Comparison of ENCODE assay signal across 28 cellular contexts in genomic region chr4:74838746-74839370, GRCh38. TPM values are rescaled to one million over a fixed set of nuclear protein-coding genes. Genes with fewer than 3 reads are reported as not detected.
A peak's percentile ranks its signal among the peaks of the same experiment; 100 is the strongest.
DNase-seq lines count a peak whose midpoint lies in the region; ATAC-seq and TF ChIP-seq lines count a peak whose summit lies in the region.
"Had no signal": no experiment of that assay in that cellular context is flagged by ENCODE, and none has a peak within 500 bp of the region (broad histone marks: within the 10 kb centered on the region; RNA-seq: fewer than 3 reads in every experiment).

No MANE protein-coding gene starts in this region.

- H3K27me3 ChIP-seq in foreskin keratinocyte: no peaks in the 10 kb centered on the region
- H3K27me3 ChIP-seq: BLaER1, gastrocnemius medialis, spleen, uterus had no signal

- no peak for TF ChIP-seq CTCF in HFFc6 (IDR thresholded peaks at IDR 0.05)
- no peak for TF ChIP-seq CTCF in astrocyte of the spinal cord (IDR thresholded peaks at IDR 0.05; ENCODE audit: low read depth, low read length)
- no peak for TF ChIP-seq CTCF in foreskin keratinocyte (conservative IDR thresholded peaks at IDR 0.05)
- TF ChIP-seq CTCF in mucosa of descending colon (IDR thresholded peaks at IDR 0.05): no peak

- in situ Hi-C loops in astrocyte of the spinal cord (cut with HindIII; ENCODE audit: low sequenced_read_pairs): no loop called here

- intact Hi-C loops in mucosa of descending colon (cut with DNase I, micrococcal nuclease): no loop called here

- H3K4me3 ChIP-seq in astrocyte of the spinal cord (ENCODE audit: low read depth, low read length) (no peak overlapping the region), mucosa of descending colon (no peak overlapping the region)
- H3K4me3 ChIP-seq: BLaER1, gastrocnemius medialis, spleen, uterus had no signal

- no peaks in the 10 kb centered on the region for H3K36me3 ChIP-seq in mucosa of descending colon (ENCODE audit: low read depth)
- H3K36me3 ChIP-seq: BLaER1, gastrocnemius medialis, spleen, uterus had no signal

- peaks cover 5% of the 10 kb centered on the region for H3K4me1 ChIP-seq in foreskin keratinocyte
- no peaks in the 10 kb centered on the region for H3K4me1 ChIP-seq in mucosa of descending colon (ENCODE audit: low read depth)
- H3K4me1 ChIP-seq: BLaER1, gastrocnemius medialis, spleen, uterus had no signal

- H3K27ac Mint-ChIP-seq in HFFc6: no peak overlapping the region
- H3K27ac Mint-ChIP-seq: effector memory CD8-positive, alpha-beta T cell; mesothelial cell of epicardium; progenitor cell of endocrine pancreas had no signal

- no peaks in the 10 kb centered on the region for H3K4me1 Mint-ChIP-seq in HFFc6 (ENCODE audit: low read depth)
- H3K4me1 Mint-ChIP-seq: neural crest cell had no signal

- H3K9me3 Mint-ChIP-seq in HFFc6: no peaks in the 10 kb centered on the region
- H3K9me3 Mint-ChIP-seq: mesothelial cell of epicardium had no signal

- ATAC-seq in foreskin keratinocyte: peak; percentile 47
- no peak for ATAC-seq in mucosa of descending colon
- ATAC-seq in GM19351 (IDR thresholded peaks at IDR 0.05; ENCODE audit: unreplicated experiment): no peak
- ATAC-seq: effector memory CD8-positive, alpha-beta T cell; gastrocnemius medialis; left cardiac atrium had no signal

- no peak overlapping the region for H3K4me3 Mint-ChIP-seq in HFFc6
- H3K4me3 Mint-ChIP-seq: effector memory CD8-positive, alpha-beta T cell; mesothelial cell of epicardium; neural crest cell had no signal

- H3K27me3 Mint-ChIP-seq in HFFc6 (ENCODE audit: insufficient read depth): peaks cover 5% of the 10 kb centered on the region
- H3K27me3 Mint-ChIP-seq: progenitor cell of endocrine pancreas had no signal

- no peaks in the 10 kb centered on the region for H3K9me3 ChIP-seq in mucosa of descending colon
- H3K9me3 ChIP-seq: BLaER1, gastrocnemius medialis, spleen, uterus had no signal

- no peaks in the 10 kb centered on the region for H3K36me3 Mint-ChIP-seq in HFFc6 (ENCODE audit: low read depth)
- H3K36me3 Mint-ChIP-seq: mesothelial cell of epicardium had no signal

- DNase-seq in A172 (ENCODE audit: low spot score) (peak; percentile 1), HFFc6 (peak; percentile 4), astrocyte of the spinal cord (ENCODE audit: low read depth, low spot score) (peak; percentile 34), foreskin keratinocyte (peak; percentile 47 to 74), mucosa of descending colon (no peak), HUDEP-2 (lab: John Stamatoyannopoulos, UW; ENCODE audit: unreplicated experiment in 76 of 76) (no peak)
- DNase-seq in effector CD8-positive, alpha-beta T cell (lab: John Stamatoyannopoulos, UW): no peak
- DNase-seq: 8988T; activated CD4-positive, alpha-beta T cell treated with anti-CD3 and anti-CD28 coated beads, Interleukin-2, amount 50 U/mL, for 1 hour; activated CD8-positive, alpha-beta memory T cell treated with anti-CD3 and anti-CD28 coated beads, Interleukin-2, amount 50 U/mL, for 48 hours; activated effector memory CD4-positive, alpha-beta T cell treated with anti-CD3 and anti-CD28 coated beads, Interleukin-2, amount 50 U/mL, for 16 hours; effector memory CD8-positive, alpha-beta T cell; gastrocnemius medialis; left cardiac atrium; NCI-H1048; NCI-H2029 treated with DMSO at 0.1 percent for 48 hours; NCI-H510A; spleen; stimulated activated CD4-positive, alpha-beta T cell treated with anti-CD3 and anti-CD28 coated beads, Interleukin-4, amount 100 ng/mL, for 4 hours; SW 1271; uterus had no signal

- H3K27ac ChIP-seq in foreskin keratinocyte: no peak overlapping the region
- H3K27ac ChIP-seq: BLaER1, gastrocnemius medialis, KMS-11, spleen, uterus had no signal

RNA-seq across cellular contexts. Expression of gene BTC, which starts 44.5 kb away (rescaled TPM):
- 0.03 and 0.14 TPM in 2 replicates for total RNA-seq in A172 (2014; rRNA removed; shearing (Covaris generic))
- not detected for total RNA-seq in HFFc6 (2021; fragmentation: NEBNext Ultra II Directional; extraction: Animal tissue kit (Norgen Biotek cat#: 25700))
- 0.27 and 0.46 TPM in 2 replicates for total RNA-seq in foreskin keratinocyte
- 0.17 TPM in 2 replicates for polyA plus RNA-seq in foreskin keratinocyte
- 10 to 100 TPM in 1 of 3 donors, 1 to 10 TPM in 2; 5.6 to 20.6 (median 6.3) TPM for total RNA-seq in mucosa of descending colon
- total RNA-seq: G401, neural crest cell had no signal

Comparison
In these comparisons a context has a peak if more than half of its experiments do, and no peak if none do; other contexts are left out.
1. DNase-seq: peak in A172 (single experiment), HFFc6 (single experiment), astrocyte of the spinal cord (single experiment) and foreskin keratinocyte (2 of 2); none in mucosa of descending colon (0 of 3), HUDEP-2 (0 of 76) and effector CD8-positive, alpha-beta T cell (single experiment).